26 cellular contexts compared by ENCODE assay signal in the genomic region with DNA sequence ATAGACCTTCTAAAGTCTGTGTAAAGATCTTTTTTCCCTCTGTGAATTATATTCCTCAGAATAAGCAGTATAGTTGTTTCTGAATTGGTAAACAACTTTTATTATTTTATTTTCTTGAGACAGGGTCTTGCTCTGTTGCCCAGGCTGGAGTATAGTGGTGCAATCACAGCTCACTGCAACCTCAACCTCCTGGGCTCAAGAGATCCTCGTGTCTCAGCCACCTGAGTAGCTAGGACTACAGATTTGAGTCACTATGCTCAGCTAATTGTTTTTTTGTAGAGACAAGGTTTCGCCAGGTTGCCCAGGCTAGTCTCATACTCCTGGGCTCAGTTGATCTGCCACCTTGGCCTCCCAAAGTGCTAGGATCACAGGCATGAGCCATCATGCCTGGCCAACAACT. TPM values are rescaled to one million over a fixed set of nuclear protein-coding genes. Genes with fewer than 3 reads are reported as not detected.
DNase-seq lines count a peak whose midpoint lies in the region; ATAC-seq, FAIRE-seq and TF ChIP-seq lines count a peak whose summit lies in the region.
"Had no signal": no experiment of that assay in that cellular context is flagged by ENCODE, and none has a peak within 500 bp of the region (broad histone marks: within the 10 kb centered on the region; RNA-seq: fewer than 3 reads in every experiment).

No MANE protein-coding gene starts in this region.

- H3K4me2 ChIP-seq in OCI-LY7 (ENCODE audit: low read length) (no peak overlapping the region), GM12878 (ENCODE audit: control insufficient read depth, insufficient read depth) (no peak overlapping the region)
- H3K4me2 ChIP-seq: A549 had no signal

- no peaks in the 10 kb centered on the region for H3K9me3 ChIP-seq in HEK293 (ENCODE audit: control insufficient read depth, insufficient read depth, low read depth, low read length)
- H3K9me3 ChIP-seq in OCI-LY7 (ENCODE audit: low read length): no peaks in the 10 kb centered on the region
- no peaks in the 10 kb centered on the region for H3K9me3 ChIP-seq in GM12878 (replicated peaks; ENCODE audit: control insufficient read depth, insufficient read depth, low read length)
- H3K9me3 ChIP-seq in CD4-positive, alpha-beta T cell (ENCODE audit: control insufficient read depth, low read length): no peaks in the 10 kb centered on the region
- H3K9me3 ChIP-seq: A549; BLaER1 treated with 17β-estradiol and CSF1 and Interleukin-3, amounts not matched to agents 10 nM and 100 nM had no signal

- intact Hi-C loops in OCI-LY7 (cut with micrococcal nuclease; ENCODE audit: unreplicated experiment): no loop called here
- intact Hi-C loops in GM12878 (cut with micrococcal nuclease; ENCODE audit: unreplicated experiment): no loop called here
- intact Hi-C loops in CD4-positive, alpha-beta T cell (cut with DNase I, micrococcal nuclease): no loop called here

- no peak overlapping the region for H3K27ac Mint-ChIP-seq in CD4-positive, alpha-beta T cell
- H3K27ac Mint-ChIP-seq: B cell; CD4-positive, alpha-beta memory T cell; CD8-positive, alpha-beta memory T cell had no signal

- SMC1A ChIA-PET in GM12878 (lab: Charles Lee; ENCODE audit: uncharacterized antibody, unreplicated experiment): interaction anchor here (0.8 kb wide), 1 partner anchor 26 kb away, joined by 3 read pairs; no protein-coding TSS in a partner anchor

- CTCF ChIA-PET in HEK293 (lab: Yijun Ruan, JAX) (interaction anchor here (0.8 to 1.5 kb wide), 3 partner anchors 12 to 66 kb away, joined by 3 to 7 read pairs (median 4); no protein-coding TSS in a partner anchor), OCI-LY7 (lab: Charles Lee; ENCODE audit: unreplicated experiment) (interaction anchor here (0.6 kb wide), 1 partner anchor 12 kb away, joined by 7 read pairs; no protein-coding TSS in a partner anchor), GM12878 (lab: Yijun Ruan, JAX) (interaction anchor here (3.8 kb wide), 1 partner anchor 12 kb away, joined by 23 read pairs; no protein-coding TSS in a partner anchor)
- CTCF ChIA-PET in CD4-positive, alpha-beta T cell (lab: Charles Lee): no interaction called here

- H4K20me1 ChIP-seq in OCI-LY7 (ENCODE audit: insufficient read depth, low read length) (no peaks in the 10 kb centered on the region), GM12878 (ENCODE audit: control insufficient read depth, insufficient read depth) (no peaks in the 10 kb centered on the region)
- H4K20me1 ChIP-seq: BLaER1 treated with 17β-estradiol and CSF1 and Interleukin-3, amounts not matched to agents 10 nM and 100 nM had no signal

- TF ChIP-seq CTCF in GM12865 (IDR thresholded peaks at IDR 0.05; ENCODE audit: insufficient read depth, low read depth, low read length, missing control alignments): no peak
- TF ChIP-seq CTCF in HEK293 (tag by site-specific recombination; IDR thresholded peaks at IDR 0.05): no peak
- TF ChIP-seq CTCF in OCI-LY7 (conservative IDR thresholded peaks at IDR 0.05; ENCODE audit: low read length): no peak
- TF ChIP-seq CTCF in GM12878 (IDR thresholded peaks at IDR 0.05 in 2 of 3, conservative IDR thresholded peaks at IDR 0.05 in 1 of 3; ENCODE audit: control insufficient read depth in 2 of 3, extremely low read depth in 1 of 3, insufficient read depth in 1 of 3, low read depth in 3 of 3, low read length in 3 of 3): no peak
- no peak for TF ChIP-seq CTCF in GM13976 (IDR thresholded peaks at IDR 0.05; ENCODE audit: borderline replicate concordance, control extremely low read depth, extremely low read depth, insufficient read depth, missing control alignments)
- no peak for TF ChIP-seq CTCF in CD4-positive, alpha-beta T cell (IDR thresholded peaks at IDR 0.05)

- no peaks in the 10 kb centered on the region for H3K36me3 ChIP-seq in HEK293 (ENCODE audit: control insufficient read depth in 2 of 2, insufficient read depth in 1 of 2, low read length in 2 of 2)
- H3K36me3 ChIP-seq in OCI-LY7 (ENCODE audit: insufficient read depth, low read length): no peaks in the 10 kb centered on the region
- no peaks in the 10 kb centered on the region for H3K36me3 ChIP-seq in GM12878 (ENCODE audit: control insufficient read depth in 2 of 2, insufficient read depth in 2 of 2, low read length in 1 of 2)
- H3K36me3 ChIP-seq: BLaER1 treated with 17β-estradiol and CSF1 and Interleukin-3, amounts not matched to agents 10 nM and 100 nM had no signal

- no peaks in the 10 kb centered on the region for H3K27me3 ChIP-seq in GM12878 (replicated peaks in 1 of 2; ENCODE audit: control insufficient read depth in 2 of 2, insufficient read depth in 2 of 2, low read length in 1 of 2)
- no peaks in the 10 kb centered on the region for H3K27me3 ChIP-seq in CD4-positive, alpha-beta T cell (ENCODE audit: control insufficient read depth, insufficient read depth, low read length)
- H3K27me3 ChIP-seq: BLaER1 treated with 17β-estradiol and CSF1 and Interleukin-3, amounts not matched to agents 10 nM and 100 nM had no signal

- H3K27ac ChIP-seq in HEK293 (ENCODE audit: extremely low read depth, low read depth, low read length): no peak overlapping the region
- H3K27ac ChIP-seq in OCI-LY7 (ENCODE audit: low read depth, low read length, poor library complexity, severe bottlenecking): no peak overlapping the region
- no peak overlapping the region for H3K27ac ChIP-seq in GM12878 (ENCODE audit: control insufficient read depth, insufficient read depth)
- no peak overlapping the region for H3K27ac ChIP-seq in CD4-positive, alpha-beta T cell (ENCODE audit: low read depth, low read length)
- H3K27ac ChIP-seq: 22Rv1; A549; BLaER1 treated with 17β-estradiol and CSF1 and Interleukin-3, amounts not matched to agents 10 nM and 100 nM; C4-2B had no signal

- POLR2A ChIA-PET in HEK293 (lab: Yijun Ruan, JAX) (interaction anchor here (0.9 kb wide), 1 partner anchor 62 kb away, joined by 3 read pairs; the partner anchor contains the start of gene BRWD1), OCI-LY7 (lab: Charles Lee) (interaction anchor here (0.6 to 3.6 kb wide), 7 partner anchors 12 to 351 kb away, joined by 3 to 15 read pairs (median 4); no protein-coding TSS in a partner anchor), GM12878 (lab: Charles Lee) (no interaction called here)
- POLR2A ChIA-PET in CD4-positive, alpha-beta T cell (lab: Charles Lee): no interaction called here

- H3K4me3 ChIP-seq in GM12865 (ENCODE audit: low read depth, low read length) (no peak overlapping the region), HEK293 (ENCODE audit: low read depth, low read length) (no peak overlapping the region), OCI-LY7 (ENCODE audit: low read depth, low read length, poor library complexity, severe bottlenecking) (no peak overlapping the region), GM12878 (no peak overlapping the region)
- H3K4me3 ChIP-seq: A549; BLaER1 treated with 17β-estradiol and CSF1 and Interleukin-3, amounts not matched to agents 10 nM and 100 nM had no signal

- H3K9me2 ChIP-seq in OCI-LY7 (ENCODE audit: insufficient read depth, low read length): no peaks in the 10 kb centered on the region

- H2AFZ ChIP-seq in OCI-LY7 (ENCODE audit: low read length) (peak overlapping the region; percentile 43; the same call in 1 of the 2 replicates), GM12878 (ENCODE audit: control insufficient read depth, low read depth, low read length) (no peak overlapping the region)

- no peaks in the 10 kb centered on the region for H3K79me2 ChIP-seq in OCI-LY7 (ENCODE audit: insufficient read depth, low read depth, low read length)
- H3K79me2 ChIP-seq in GM12878 (ENCODE audit: control insufficient read depth, insufficient read depth, low read length): no peaks in the 10 kb centered on the region

- FAIRE-seq in GM12878 (lab: Jason Lieb, UNC): no peak
- FAIRE-seq: A549, GM12891, GM18507 had no signal

- RAD21 ChIA-PET in GM12878 (lab: Charles Lee; ENCODE audit: unreplicated experiment): interaction anchor here (0.6 kb wide), 1 partner anchor 10 kb away, joined by 4 read pairs; no protein-coding TSS in a partner anchor

- no peak overlapping the region for H3K9ac ChIP-seq in GM12878 (ENCODE audit: control insufficient read depth, insufficient read depth, low read length)
- H3K9ac ChIP-seq: BLaER1 treated with 17β-estradiol and CSF1 and Interleukin-3, amounts not matched to agents 10 nM and 100 nM had no signal

- H3K4me3 Mint-ChIP-seq in CD4-positive, alpha-beta T cell: no peak overlapping the region
- H3K4me3 Mint-ChIP-seq: B cell; CD4-positive, alpha-beta memory T cell; CD8-positive, alpha-beta memory T cell had no signal

- no peak for TF ChIP-seq RAD21 in GM12878 (IDR thresholded peaks at IDR 0.05; ENCODE audit: insufficient read depth, low read depth, low read length)

- ATAC-seq in GM12878 (no peak), HG02852 (IDR thresholded peaks at IDR 0.05; ENCODE audit: unreplicated experiment) (no peak)
- ATAC-seq in CD4-positive, alpha-beta T cell (ENCODE audit: poor library complexity): no peak
- ATAC-seq: A549 had no signal

- H3K36me3 Mint-ChIP-seq in CD4-positive, alpha-beta T cell (ENCODE audit: low read depth): peaks cover 6% of the 10 kb centered on the region

- DNase-seq in GM12865 (ENCODE audit: low read depth): peak; percentile 40
- DNase-seq in OCI-LY7 (ENCODE audit: low spot score): no peak
- no peak for DNase-seq in GM12878 (ENCODE audit: low read depth, low spot score)
- DNase-seq in GM13976 (ENCODE audit: low spot score): no peak
- no peak for DNase-seq in CD4-positive, alpha-beta T cell
- no peak for DNase-seq in SIG-M5 (lab: John Stamatoyannopoulos, UW)
- DNase-seq: AML-193; CD4-positive, alpha-beta memory T cell; CD8-positive, alpha-beta memory T cell; COR-L47; DMS 273 treated with DMSO at 0.1 percent for 48 hours; DMS153; DMS53; DMS79; DND-41; EL; GDM1 had no signal

- TF ChIP-seq POLR2A in GM12878 (IDR thresholded peaks at IDR 0.05; ENCODE audit: low read depth, low read length): no peak

- WGBS in GM12878 (ENCODE audit: insufficient coverage, insufficient replicate concordance, low lambda C conversion rate, missing lambda C conversion rate): 0% methylated on average over 2 of the region's 2 CpGs

- H3K4me1 ChIP-seq in HEK293 (ENCODE audit: control insufficient read depth, insufficient read depth, low read length) (no peaks in the 10 kb centered on the region), OCI-LY7 (ENCODE audit: insufficient read depth, low read length, poor library complexity, severe bottlenecking) (peaks cover 29% of the 10 kb centered on the region), GM12878 (ENCODE audit: control insufficient read depth, insufficient read depth, low read length) (peaks cover 4% of the 10 kb centered on the region)

- BruUV-seq in OCI-LY7 (replicated peaks; lab: Mats Ljungman, UMichigan) (no TSS peak), GM12878 (replicated peaks; lab: Mats Ljungman, UMichigan) (no TSS peak)

- H3K4me1 Mint-ChIP-seq in CD4-positive, alpha-beta T cell (ENCODE audit: low read depth): peaks cover 7% of the 10 kb centered on the region

- no peak for TF ChIP-seq EP300 in GM12878 (IDR thresholded peaks at IDR 0.05; ENCODE audit: borderline replicate concordance in 1 of 2, control insufficient read depth in 1 of 2, low read depth in 2 of 2, low read length in 2 of 2)

- no peaks in the 10 kb centered on the region for H3K27me3 Mint-ChIP-seq in CD4-positive, alpha-beta T cell
- H3K27me3 Mint-ChIP-seq: B cell had no signal

- H3K9me3 Mint-ChIP-seq in CD4-positive, alpha-beta T cell: no peaks in the 10 kb centered on the region
- H3K9me3 Mint-ChIP-seq: CD4-positive, alpha-beta memory T cell; CD8-positive, alpha-beta memory T cell had no signal

- in situ Hi-C loops in GM12878 (cut with MboI): no loop called here
- in situ Hi-C loops in GM13976 (cut with MboI; ENCODE audit: low sequenced_read_pairs, unreplicated experiment): loop anchor here (25.0 kb wide), 1 partner anchor 188 kb away; the partner anchor contains the start of gene PSMG1

RNA-seq across cellular contexts. Expression of gene HMGN1, which starts 26.6 kb away (rescaled TPM):
- total RNA-seq in OCI-LY7 (2014; rRNA removed; shearing (Covaris generic)): 264 and 349 TPM in 2 replicates
- 492 and 532 TPM in 2 replicates for total RNA-seq in OCI-LY7 (2022)
- total RNA-seq in GM12878 (2013; cell fraction: nucleolus; rRNA removed): 120 and 129 TPM in 2 replicates
- total RNA-seq in GM12878 (2014; rRNA removed): 291 and 361 TPM in 2 replicates
- 387 and 399 TPM in 2 replicates for total RNA-seq in GM12878 (2014; rRNA removed; fragmentation: Illumina TruSeq; extraction: Trizol)
- 402 and 405 TPM in 2 replicates for total RNA-seq in GM12878 (2021)
- 186 TPM for polyA plus RNA-seq in GM12878 (2011; ENCODE audit: low read depth)
- 405 and 664 TPM in 2 replicates for polyA plus RNA-seq in GM12878 (2011; rRNA removed)
- polyA plus RNA-seq in GM12878 (2011; cell fraction: cytosol; rRNA removed): 134 and 136 TPM in 2 replicates
- 237 and 268 TPM in 2 replicates for polyA plus RNA-seq in GM12878 (2011; cell fraction: nucleus; rRNA removed)
- 278 and 290 TPM in 2 replicates for polyA plus RNA-seq in GM12878 (2012)
- polyA plus RNA-seq in GM12878 (2014; fragmentation: Illumina TruSeq; extraction: Trizol): 394 and 537 TPM in 2 replicates
- polyA plus RNA-seq in GM12878 (2014; fragmentation: Nextera tagmentation; extraction: Ambion mirVana): 100 to 1,000 TPM; 120 to 352 TPM
- polyA plus RNA-seq in GM12878 (2014; rRNA removed): 338 and 391 TPM in 2 replicates
- polyA plus RNA-seq in GM12878 (2016; fragmentation: Nextera tagmentation; extraction: Ambion mirVana): 100 to 1,000 TPM; 734 to 798 TPM
- polyA minus RNA-seq in GM12878 (2011; rRNA and poly(A)+ RNA removed): 71.1 and 104 TPM in 2 replicates
- polyA minus RNA-seq in GM12878 (2011; cell fraction: cytosol; rRNA and poly(A)+ RNA removed): 59.6 and 68.7 TPM in 2 replicates
- polyA minus RNA-seq in GM12878 (2011; cell fraction: nucleus; rRNA and poly(A)+ RNA removed): 45.6 and 55.5 TPM in 2 replicates
- 100 to 1,000 TPM; 256 to 262 TPM for total RNA-seq in CD4-positive, alpha-beta T cell

Comparison
In these comparisons a context has a peak if more than half of its experiments do, and no peak if none do; other contexts are left out.
1. POLR2A ChIA-PET loops: an anchor here in HEK293 (0.9 kb wide) and OCI-LY7 (0.6 to 3.6 kb wide); none called in GM12878 and CD4-positive, alpha-beta T cell.